1 cellular context compared by ENCODE assay signal in genomic region chr7:102425639-102426267, GRCh38.
TF ChIP-seq lines count a peak whose summit lies in the region.

No MANE protein-coding gene starts in this region.

TF ChIP-seq in GM12878, 131 proteins besides CTCF, POLR2A, EP300 and RAD21 (continues in another document):
- TF ChIP-seq POU2F2 (IDR thresholded peaks at IDR 0.05; ENCODE audit: borderline replicate concordance, low read depth, low read length) (peak; percentile 82; the same call in 2 of the 3 replicates), SIX5 (IDR thresholded peaks at IDR 0.05; ENCODE audit: low read depth, low read length, severe bottlenecking) (no peak), ZNF384 (IDR thresholded peaks at IDR 0.05; ENCODE audit: borderline replicate concordance, low read depth, low read length) (no peak), CREM (IDR thresholded peaks at IDR 0.05; ENCODE audit: low read depth) (peak; percentile 66), STAT1 (conservative IDR thresholded peaks at IDR 0.05) (no peak), SRF (IDR thresholded peaks at IDR 0.05; ENCODE audit: low read depth in 2 of 2, low read length in 2 of 2) (0 out of 4 replicates have a peak, but pooled peaks of 1 of the 2 experiments have one; percentile 18), NKRF (conservative IDR thresholded peaks at IDR 0.05) (peak; percentile 48; the same call in 1 of the 2 replicates), ZNF24 (IDR thresholded peaks at IDR 0.05) (no peak), YY1 (IDR thresholded peaks at IDR 0.05; ENCODE audit: low read depth, low read length) (no peak; the same call in 1 of the 2 replicates), NBN (IDR thresholded peaks at IDR 0.05) (peak; percentile 69; the same call in 1 of the 2 replicates), RELA (IDR thresholded peaks at IDR 0.05; ENCODE audit: borderline replicate concordance, partially characterized antibody) (peak; percentile 98), HCFC1 (IDR thresholded peaks at IDR 0.05; ENCODE audit: low read length) (peak; percentile 14; the same call in 1 of the 2 replicates), IKZF2 (IDR thresholded peaks at IDR 0.05) (peak; percentile 76 to 83), MYB (IDR thresholded peaks at IDR 0.05; ENCODE audit: borderline replicate concordance, low read depth, low read length) (peak; percentile 90), IKZF1 (conservative IDR thresholded peaks at IDR 0.05) (peak; percentile 88), TAF1 (IDR thresholded peaks at IDR 0.05; ENCODE audit: borderline replicate concordance, low read depth, low read length) (peak; percentile 88), PML (IDR thresholded peaks at IDR 0.05; ENCODE audit: low read length) (no peak), CHD4 (IDR thresholded peaks at IDR 0.05) (peak; percentile 24; the same call in 1 of the 2 replicates), SMAD1 (IDR thresholded peaks at IDR 0.05; ENCODE audit: low read depth, partially characterized antibody) (peak; percentile 74), CREB1 (IDR thresholded peaks at IDR 0.05; ENCODE audit: low read depth) (no peak), TCF3 (IDR thresholded peaks at IDR 0.05; ENCODE audit: borderline replicate concordance, insufficient read depth, low read depth, low read length) (peak; percentile 30; the same call in 1 of the 2 replicates), SMAD5 (IDR thresholded peaks at IDR 0.05; ENCODE audit: low read depth) (peak; percentile 55; the same call in 1 of the 2 replicates), PAX5 (IDR thresholded peaks at IDR 0.05; ENCODE audit: borderline replicate concordance, low read depth, low read length) (peak; percentile 85), REST (IDR thresholded peaks at IDR 0.05; ENCODE audit: low read depth, low read length) (0 out of 2 replicates have a peak, but pooled peaks have one; percentile 15), SKIL (IDR thresholded peaks at IDR 0.05; ENCODE audit: low read depth, poor library complexity, severe bottlenecking) (peak; percentile 22), CBX5 (IDR thresholded peaks at IDR 0.05; ENCODE audit: low read depth) (no peak), TBL1XR1 (IDR thresholded peaks at IDR 0.05; ENCODE audit: low read depth, low read length) (peak; percentile 46; the same call in 1 of the 2 replicates), CEBPB (IDR thresholded peaks at IDR 0.05; ENCODE audit: borderline replicate concordance in 1 of 2, low read depth in 2 of 2, low read length in 2 of 2) (no peak), DPF2 (IDR thresholded peaks at IDR 0.05) (peak; percentile 86; the same call in 1 of the 2 replicates), RCOR1 (conservative IDR thresholded peaks at IDR 0.05; ENCODE audit: low read depth, low read length) (0 out of 2 replicates have a peak, but pooled peaks have one; percentile 15), CHD2 (IDR thresholded peaks at IDR 0.05; ENCODE audit: borderline replicate concordance, low read depth, low read length) (peak; percentile 83), MLLT1 (IDR thresholded peaks at IDR 0.05) (peak; percentile 68), SP1 (IDR thresholded peaks at IDR 0.05; ENCODE audit: low read depth, low read length) (peak; percentile 67), ATF7 (IDR thresholded peaks at IDR 0.05; ENCODE audit: low read depth) (peak; percentile 18; the same call in 1 of the 2 replicates), MYC (IDR thresholded peaks at IDR 0.05; ENCODE audit: insufficient read depth, insufficient read length, insufficient replicate concordance, low read length, severe bottlenecking) (peak; percentile 24), BHLHE40 (IDR thresholded peaks at IDR 0.05; ENCODE audit: borderline replicate concordance in 1 of 2, low read depth in 2 of 2, low read length in 1 of 2) (peak; percentile 72 to 94; a peak in 3 of 4 replicates), SUPT20H (IDR thresholded peaks at IDR 0.05; ENCODE audit: borderline replicate concordance, control insufficient read depth, low read depth, low read length) (no peak), EED (IDR thresholded peaks at IDR 0.05; ENCODE audit: low read depth) (peak; percentile 88)
- TF ChIP-seq, protein P1, sequence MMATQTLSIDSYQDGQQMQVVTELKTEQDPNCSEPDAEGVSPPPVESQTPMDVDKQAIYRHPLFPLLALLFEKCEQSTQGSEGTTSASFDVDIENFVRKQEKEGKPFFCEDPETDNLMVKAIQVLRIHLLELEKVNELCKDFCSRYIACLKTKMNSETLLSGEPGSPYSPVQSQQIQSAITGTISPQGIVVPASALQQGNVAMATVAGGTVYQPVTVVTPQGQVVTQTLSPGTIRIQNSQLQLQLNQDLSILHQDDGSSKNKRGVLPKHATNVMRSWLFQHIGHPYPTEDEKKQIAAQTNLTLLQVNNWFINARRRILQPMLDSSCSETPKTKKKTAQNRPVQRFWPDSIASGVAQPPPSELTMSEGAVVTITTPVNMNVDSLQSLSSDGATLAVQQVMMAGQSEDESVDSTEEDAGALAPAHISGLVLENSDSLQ (IDR thresholded peaks at IDR 0.05): 0 out of 2 replicates have a peak, but pooled peaks have one; percentile 17
- TF ChIP-seq, protein P2, sequence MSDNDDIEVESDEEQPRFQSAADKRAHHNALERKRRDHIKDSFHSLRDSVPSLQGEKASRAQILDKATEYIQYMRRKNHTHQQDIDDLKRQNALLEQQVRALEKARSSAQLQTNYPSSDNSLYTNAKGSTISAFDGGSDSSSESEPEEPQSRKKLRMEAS (IDR thresholded peaks at IDR 0.05; ENCODE audit: low read depth, low read length): 0 out of 2 replicates have a peak, but pooled peaks have one; percentile 10
- TF ChIP-seq, protein P3, sequence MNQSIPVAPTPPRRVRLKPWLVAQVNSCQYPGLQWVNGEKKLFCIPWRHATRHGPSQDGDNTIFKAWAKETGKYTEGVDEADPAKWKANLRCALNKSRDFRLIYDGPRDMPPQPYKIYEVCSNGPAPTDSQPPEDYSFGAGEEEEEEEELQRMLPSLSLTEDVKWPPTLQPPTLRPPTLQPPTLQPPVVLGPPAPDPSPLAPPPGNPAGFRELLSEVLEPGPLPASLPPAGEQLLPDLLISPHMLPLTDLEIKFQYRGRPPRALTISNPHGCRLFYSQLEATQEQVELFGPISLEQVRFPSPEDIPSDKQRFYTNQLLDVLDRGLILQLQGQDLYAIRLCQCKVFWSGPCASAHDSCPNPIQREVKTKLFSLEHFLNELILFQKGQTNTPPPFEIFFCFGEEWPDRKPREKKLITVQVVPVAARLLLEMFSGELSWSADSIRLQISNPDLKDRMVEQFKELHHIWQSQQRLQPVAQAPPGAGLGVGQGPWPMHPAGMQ (IDR thresholded peaks at IDR 0.05; ENCODE audit: borderline replicate concordance): no peak
- TF ChIP-seq, protein P4, sequence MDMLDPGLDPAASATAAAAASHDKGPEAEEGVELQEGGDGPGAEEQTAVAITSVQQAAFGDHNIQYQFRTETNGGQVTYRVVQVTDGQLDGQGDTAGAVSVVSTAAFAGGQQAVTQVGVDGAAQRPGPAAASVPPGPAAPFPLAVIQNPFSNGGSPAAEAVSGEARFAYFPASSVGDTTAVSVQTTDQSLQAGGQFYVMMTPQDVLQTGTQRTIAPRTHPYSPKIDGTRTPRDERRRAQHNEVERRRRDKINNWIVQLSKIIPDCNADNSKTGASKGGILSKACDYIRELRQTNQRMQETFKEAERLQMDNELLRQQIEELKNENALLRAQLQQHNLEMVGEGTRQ (IDR thresholded peaks at IDR 0.05; ENCODE audit: borderline replicate concordance, low read depth, low read length): peak; percentile 20
- TF ChIP-seq, protein P5, sequence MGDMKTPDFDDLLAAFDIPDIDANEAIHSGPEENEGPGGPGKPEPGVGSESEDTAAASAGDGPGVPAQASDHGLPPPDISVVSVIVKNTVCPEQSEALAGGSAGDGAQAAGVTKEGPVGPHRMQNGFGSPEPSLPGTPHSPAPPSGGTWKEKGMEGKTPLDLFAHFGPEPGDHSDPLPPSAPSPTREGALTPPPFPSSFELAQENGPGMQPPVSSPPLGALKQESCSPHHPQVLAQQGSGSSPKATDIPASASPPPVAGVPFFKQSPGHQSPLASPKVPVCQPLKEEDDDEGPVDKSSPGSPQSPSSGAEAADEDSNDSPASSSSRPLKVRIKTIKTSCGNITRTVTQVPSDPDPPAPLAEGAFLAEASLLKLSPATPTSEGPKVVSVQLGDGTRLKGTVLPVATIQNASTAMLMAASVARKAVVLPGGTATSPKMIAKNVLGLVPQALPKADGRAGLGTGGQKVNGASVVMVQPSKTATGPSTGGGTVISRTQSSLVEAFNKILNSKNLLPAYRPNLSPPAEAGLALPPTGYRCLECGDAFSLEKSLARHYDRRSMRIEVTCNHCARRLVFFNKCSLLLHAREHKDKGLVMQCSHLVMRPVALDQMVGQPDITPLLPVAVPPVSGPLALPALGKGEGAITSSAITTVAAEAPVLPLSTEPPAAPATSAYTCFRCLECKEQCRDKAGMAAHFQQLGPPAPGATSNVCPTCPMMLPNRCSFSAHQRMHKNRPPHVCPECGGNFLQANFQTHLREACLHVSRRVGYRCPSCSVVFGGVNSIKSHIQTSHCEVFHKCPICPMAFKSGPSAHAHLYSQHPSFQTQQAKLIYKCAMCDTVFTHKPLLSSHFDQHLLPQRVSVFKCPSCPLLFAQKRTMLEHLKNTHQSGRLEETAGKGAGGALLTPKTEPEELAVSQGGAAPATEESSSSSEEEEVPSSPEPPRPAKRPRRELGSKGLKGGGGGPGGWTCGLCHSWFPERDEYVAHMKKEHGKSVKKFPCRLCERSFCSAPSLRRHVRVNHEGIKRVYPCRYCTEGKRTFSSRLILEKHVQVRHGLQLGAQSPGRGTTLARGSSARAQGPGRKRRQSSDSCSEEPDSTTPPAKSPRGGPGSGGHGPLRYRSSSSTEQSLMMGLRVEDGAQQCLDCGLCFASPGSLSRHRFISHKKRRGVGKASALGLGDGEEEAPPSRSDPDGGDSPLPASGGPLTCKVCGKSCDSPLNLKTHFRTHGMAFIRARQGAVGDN (IDR thresholded peaks at IDR 0.05): peak; percentile 74
